14 cellular contexts compared by ENCODE assay signal in genomic region chr6:87482382-87482781, GRCh38.
"Had no signal": no experiment of that assay in that cellular context is flagged by ENCODE, and none has a peak within 500 bp of the region (broad histone marks: within the 10 kb centered on the region; RNA-seq: fewer than 3 reads in every experiment).

No MANE protein-coding gene starts in this region.

- H3K27ac ChIP-seq: body of pancreas, tibial nerve had no signal

- DNase-seq: activated CD4-positive, alpha-beta T cell treated with anti-CD3 and anti-CD28 coated beads for 4 hours; activated CD8-positive, alpha-beta memory T cell treated with anti-CD3 and anti-CD28 coated beads, Interleukin-2, amount 50 U/mL, for 48 hours; activated CD8-positive, alpha-beta T cell treated with anti-CD3 and anti-CD28 coated beads, Interleukin-2, amount 10 ng/mL, durations not matched to agents 7 days and 5 days; activated naive CD4-positive, alpha-beta T cell treated with Interleukin-2 at 50 U/mL for 16 hours; body of pancreas; left colon; mucosa of descending colon; naive thymus-derived CD8-positive, alpha-beta T cell; occipital lobe; right cardiac atrium; small intestine had no signal

- H3K9me3 ChIP-seq: body of pancreas, tibial nerve had no signal

- H3K27me3 Mint-ChIP-seq: naive thymus-derived CD8-positive, alpha-beta T cell; progenitor cell of endocrine pancreas had no signal

- H3K4me3 ChIP-seq: body of pancreas, mucosa of descending colon, tibial nerve had no signal

- H3K9me3 Mint-ChIP-seq: stimulated activated effector memory CD8-positive, alpha-beta T cell treated with anti-CD3 and anti-CD28 coated beads, Interleukin-12 subunit alpha, Interleukin-12 subunit beta, amount 100 ng/mL, for 72 hours had no signal

- H3K4me1 ChIP-seq: body of pancreas, tibial nerve had no signal

- H3K4me3 Mint-ChIP-seq: activated CD8-positive, alpha-beta T cell treated with anti-CD3 and anti-CD28 coated beads, Interleukin-2, amount 10 ng/mL, durations not matched to agents 7 days and 5 days; naive thymus-derived CD8-positive, alpha-beta T cell; stimulated activated effector memory CD8-positive, alpha-beta T cell treated with anti-CD3 and anti-CD28 coated beads, Interleukin-12 subunit alpha, Interleukin-12 subunit beta, amount 100 ng/mL, for 72 hours had no signal

- H3K36me3 Mint-ChIP-seq: stimulated activated effector memory CD8-positive, alpha-beta T cell treated with anti-CD3 and anti-CD28 coated beads, Interleukin-12 subunit alpha, Interleukin-12 subunit beta, amount 100 ng/mL, for 72 hours had no signal

- H3K27me3 ChIP-seq: body of pancreas, tibial nerve had no signal

- ATAC-seq: activated CD8-positive, alpha-beta T cell treated with anti-CD3 and anti-CD28 coated beads, Interleukin-2, amount 10 ng/mL, durations not matched to agents 7 days and 5 days; body of pancreas; left colon; mucosa of descending colon; naive thymus-derived CD8-positive, alpha-beta T cell; right cardiac atrium; stimulated activated effector memory CD8-positive, alpha-beta T cell treated with anti-CD3 and anti-CD28 coated beads, Interleukin-12 subunit alpha, Interleukin-12 subunit beta, amount 100 ng/mL, for 72 hours had no signal

- H3K27ac Mint-ChIP-seq: activated CD8-positive, alpha-beta T cell treated with anti-CD3 and anti-CD28 coated beads, Interleukin-2, amount 10 ng/mL, durations not matched to agents 7 days and 5 days; progenitor cell of endocrine pancreas; stimulated activated effector memory CD8-positive, alpha-beta T cell treated with anti-CD3 and anti-CD28 coated beads, Interleukin-12 subunit alpha, Interleukin-12 subunit beta, amount 100 ng/mL, for 72 hours had no signal
